In the genomic region with DNA sequence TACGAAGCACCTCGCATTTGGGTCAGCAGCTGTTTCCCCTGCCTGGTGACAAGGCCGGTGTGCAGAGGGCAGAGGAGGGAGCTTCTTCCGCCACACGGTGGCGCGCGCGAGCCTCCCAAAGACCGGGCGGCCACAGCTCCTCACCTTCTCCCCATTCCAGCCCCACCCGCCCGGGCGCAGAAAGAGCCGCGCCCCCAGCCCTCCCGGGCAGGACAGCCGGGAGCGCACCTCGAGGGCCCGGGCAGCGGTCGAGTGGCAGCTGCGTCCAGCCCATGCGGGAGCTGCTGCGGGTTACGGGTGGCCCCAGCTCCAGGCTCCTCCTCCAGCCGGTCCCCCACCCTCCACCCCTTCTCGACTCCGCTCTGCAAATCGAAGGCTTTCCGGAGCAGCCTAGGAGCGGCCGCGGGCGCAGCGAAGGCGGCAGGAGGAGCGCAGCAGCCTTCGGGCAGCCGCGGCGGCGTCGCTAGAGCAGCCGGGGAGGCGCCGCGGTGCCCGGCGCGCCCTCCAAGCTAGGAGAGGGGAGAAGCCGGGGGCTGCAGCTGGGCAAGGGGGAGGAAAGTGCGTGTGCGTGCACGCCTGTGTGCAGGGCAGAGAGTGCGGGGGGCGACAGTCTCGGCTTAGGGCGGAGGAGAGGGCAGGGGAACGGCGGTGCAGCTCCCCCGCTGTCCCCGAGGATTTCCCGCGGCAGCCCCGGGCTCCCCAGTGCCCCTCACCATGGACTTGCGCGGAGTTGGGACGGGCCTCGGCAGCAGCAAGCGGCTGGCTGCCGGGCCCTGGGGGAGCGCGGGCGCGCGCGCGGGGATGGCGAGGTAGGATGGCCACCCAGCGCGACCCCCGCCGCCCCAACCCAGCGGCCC, we compare ENCODE assay signal across 1 cellular context.
TF ChIP-seq lines count a peak whose summit lies in the region.

A gene (plus strand): TSS at position 348 of the 857 bp plus-strand sequence. CDS start 635 bp downstream, outside the sequence.

TF ChIP-seq in HepG2, 621 proteins besides CTCF, POLR2A, EP300 and RAD21 (continued from another document):
- TF ChIP-seq, protein P1, sequence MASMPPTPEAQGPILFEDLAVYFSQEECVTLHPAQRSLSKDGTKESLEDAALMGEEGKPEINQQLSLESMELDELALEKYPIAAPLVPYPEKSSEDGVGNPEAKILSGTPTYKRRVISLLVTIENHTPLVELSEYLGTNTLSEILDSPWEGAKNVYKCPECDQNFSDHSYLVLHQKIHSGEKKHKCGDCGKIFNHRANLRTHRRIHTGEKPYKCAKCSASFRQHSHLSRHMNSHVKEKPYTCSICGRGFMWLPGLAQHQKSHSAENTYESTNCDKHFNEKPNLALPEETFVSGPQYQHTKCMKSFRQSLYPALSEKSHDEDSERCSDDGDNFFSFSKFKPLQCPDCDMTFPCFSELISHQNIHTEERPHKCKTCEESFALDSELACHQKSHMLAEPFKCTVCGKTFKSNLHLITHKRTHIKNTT (CRISPR knock-in tag; IDR thresholded peaks at IDR 0.05) = no peak
- TF ChIP-seq EZH2 (conservative IDR thresholded peaks at IDR 0.05; ENCODE audit: low read depth, low read length) (peak; percentile 23; the same call in 1 of the 2 replicates), PAX8 (CRISPR knock-in tag; IDR thresholded peaks at IDR 0.05; ENCODE audit: borderline replicate concordance) (no peak), GTF3A (CRISPR knock-in tag; conservative IDR thresholded peaks at IDR 0.05) (no peak), REPIN1 (CRISPR knock-in tag; IDR thresholded peaks at IDR 0.05; ENCODE audit: borderline replicate concordance, low read depth) (no peak), ZNF20 (CRISPR knock-in tag; IDR thresholded peaks at IDR 0.05) (no peak), PHF5A (CRISPR knock-in tag; IDR thresholded peaks at IDR 0.05; ENCODE audit: low read depth, unreplicated experiment) (no peak), NFE2L1 (CRISPR knock-in tag; IDR thresholded peaks at IDR 0.05; ENCODE audit: borderline replicate concordance) (no peak), HHEX (CRISPR knock-in tag; IDR thresholded peaks at IDR 0.05) (no peak), ZNF703 (CRISPR knock-in tag; IDR thresholded peaks at IDR 0.05; ENCODE audit: borderline replicate concordance) (no peak), ZSCAN22 (CRISPR knock-in tag; IDR thresholded peaks at IDR 0.05) (no peak), GABPB1 (CRISPR knock-in tag; IDR thresholded peaks at IDR 0.05) (peak; percentile 64), HDAC2 (CRISPR knock-in tag; IDR thresholded peaks at IDR 0.05) (no peak), SMAD3 (CRISPR knock-in tag; IDR thresholded peaks at IDR 0.05) (no peak), SAFB2 (CRISPR knock-in tag; IDR thresholded peaks at IDR 0.05; ENCODE audit: borderline replicate concordance, low read depth) (no peak), RFX1 (IDR thresholded peaks at IDR 0.05) (no peak), THAP11 (CRISPR knock-in tag; IDR thresholded peaks at IDR 0.05) (0 out of 2 replicates have a peak, but pooled peaks have one; percentile 26), ZC3H13 (CRISPR knock-in tag; IDR thresholded peaks at IDR 0.05) (no peak), EEA1 (CRISPR knock-in tag; IDR thresholded peaks at IDR 0.05; ENCODE audit: borderline replicate concordance) (no peak), XRCC5 (optimal IDR thresholded peaks at IDR 0.05; ENCODE audit: low read length) (peak; percentile 95), ZNF124 (CRISPR knock-in tag; IDR thresholded peaks at IDR 0.05) (0 out of 2 replicates have a peak, but pooled peaks have one; percentile 32), ZNF296 (CRISPR knock-in tag; conservative IDR thresholded peaks at IDR 0.05) (no peak), ZNF598 (CRISPR knock-in tag; IDR thresholded peaks at IDR 0.05; ENCODE audit: borderline replicate concordance) (no peak), ZIK1 (CRISPR knock-in tag; IDR thresholded peaks at IDR 0.05; ENCODE audit: borderline replicate concordance, low read depth) (no peak), ZNF256 (CRISPR knock-in tag; conservative IDR thresholded peaks at IDR 0.05) (no peak), AGO1 (IDR thresholded peaks at IDR 0.05; ENCODE audit: low read depth, low read length, poor library complexity, severe bottlenecking) (no peak), NPAS2 (CRISPR knock-in tag; IDR thresholded peaks at IDR 0.05; ENCODE audit: borderline replicate concordance) (no peak), ZNF563 (CRISPR knock-in tag; IDR thresholded peaks at IDR 0.05) (no peak)
- TF ChIP-seq, protein P2, sequence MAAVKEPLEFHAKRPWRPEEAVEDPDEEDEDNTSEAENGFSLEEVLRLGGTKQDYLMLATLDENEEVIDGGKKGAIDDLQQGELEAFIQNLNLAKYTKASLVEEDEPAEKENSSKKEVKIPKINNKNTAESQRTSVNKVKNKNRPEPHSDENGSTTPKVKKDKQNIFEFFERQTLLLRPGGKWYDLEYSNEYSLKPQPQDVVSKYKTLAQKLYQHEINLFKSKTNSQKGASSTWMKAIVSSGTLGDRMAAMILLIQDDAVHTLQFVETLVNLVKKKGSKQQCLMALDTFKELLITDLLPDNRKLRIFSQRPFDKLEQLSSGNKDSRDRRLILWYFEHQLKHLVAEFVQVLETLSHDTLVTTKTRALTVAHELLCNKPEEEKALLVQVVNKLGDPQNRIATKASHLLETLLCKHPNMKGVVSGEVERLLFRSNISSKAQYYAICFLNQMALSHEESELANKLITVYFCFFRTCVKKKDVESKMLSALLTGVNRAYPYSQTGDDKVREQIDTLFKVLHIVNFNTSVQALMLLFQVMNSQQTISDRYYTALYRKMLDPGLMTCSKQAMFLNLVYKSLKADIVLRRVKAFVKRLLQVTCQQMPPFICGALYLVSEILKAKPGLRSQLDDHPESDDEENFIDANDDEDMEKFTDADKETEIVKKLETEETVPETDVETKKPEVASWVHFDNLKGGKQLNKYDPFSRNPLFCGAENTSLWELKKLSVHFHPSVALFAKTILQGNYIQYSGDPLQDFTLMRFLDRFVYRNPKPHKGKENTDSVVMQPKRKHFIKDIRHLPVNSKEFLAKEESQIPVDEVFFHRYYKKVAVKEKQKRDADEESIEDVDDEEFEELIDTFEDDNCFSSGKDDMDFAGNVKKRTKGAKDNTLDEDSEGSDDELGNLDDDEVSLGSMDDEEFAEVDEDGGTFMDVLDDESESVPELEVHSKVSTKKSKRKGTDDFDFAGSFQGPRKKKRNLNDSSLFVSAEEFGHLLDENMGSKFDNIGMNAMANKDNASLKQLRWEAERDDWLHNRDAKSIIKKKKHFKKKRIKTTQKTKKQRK (IDR thresholded peaks at IDR 0.05; ENCODE audit: low read length) = no peak
- TF ChIP-seq, protein P3, sequence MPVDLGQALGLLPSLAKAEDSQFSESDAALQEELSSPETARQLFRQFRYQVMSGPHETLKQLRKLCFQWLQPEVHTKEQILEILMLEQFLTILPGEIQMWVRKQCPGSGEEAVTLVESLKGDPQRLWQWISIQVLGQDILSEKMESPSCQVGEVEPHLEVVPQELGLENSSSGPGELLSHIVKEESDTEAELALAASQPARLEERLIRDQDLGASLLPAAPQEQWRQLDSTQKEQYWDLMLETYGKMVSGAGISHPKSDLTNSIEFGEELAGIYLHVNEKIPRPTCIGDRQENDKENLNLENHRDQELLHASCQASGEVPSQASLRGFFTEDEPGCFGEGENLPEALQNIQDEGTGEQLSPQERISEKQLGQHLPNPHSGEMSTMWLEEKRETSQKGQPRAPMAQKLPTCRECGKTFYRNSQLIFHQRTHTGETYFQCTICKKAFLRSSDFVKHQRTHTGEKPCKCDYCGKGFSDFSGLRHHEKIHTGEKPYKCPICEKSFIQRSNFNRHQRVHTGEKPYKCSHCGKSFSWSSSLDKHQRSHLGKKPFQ (CRISPR knock-in tag; IDR thresholded peaks at IDR 0.05; ENCODE audit: insufficient replicate concordance) = no peak
- TF ChIP-seq, protein P4, sequence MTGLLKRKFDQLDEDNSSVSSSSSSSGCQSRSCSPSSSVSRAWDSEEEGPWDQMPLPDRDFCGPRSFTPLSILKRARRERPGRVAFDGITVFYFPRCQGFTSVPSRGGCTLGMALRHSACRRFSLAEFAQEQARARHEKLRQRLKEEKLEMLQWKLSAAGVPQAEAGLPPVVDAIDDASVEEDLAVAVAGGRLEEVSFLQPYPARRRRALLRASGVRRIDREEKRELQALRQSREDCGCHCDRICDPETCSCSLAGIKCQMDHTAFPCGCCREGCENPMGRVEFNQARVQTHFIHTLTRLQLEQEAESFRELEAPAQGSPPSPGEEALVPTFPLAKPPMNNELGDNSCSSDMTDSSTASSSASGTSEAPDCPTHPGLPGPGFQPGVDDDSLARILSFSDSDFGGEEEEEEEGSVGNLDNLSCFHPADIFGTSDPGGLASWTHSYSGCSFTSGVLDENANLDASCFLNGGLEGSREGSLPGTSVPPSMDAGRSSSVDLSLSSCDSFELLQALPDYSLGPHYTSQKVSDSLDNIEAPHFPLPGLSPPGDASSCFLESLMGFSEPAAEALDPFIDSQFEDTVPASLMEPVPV (CRISPR knock-in tag; IDR thresholded peaks at IDR 0.05) = no peak
- TF ChIP-seq, protein P5, sequence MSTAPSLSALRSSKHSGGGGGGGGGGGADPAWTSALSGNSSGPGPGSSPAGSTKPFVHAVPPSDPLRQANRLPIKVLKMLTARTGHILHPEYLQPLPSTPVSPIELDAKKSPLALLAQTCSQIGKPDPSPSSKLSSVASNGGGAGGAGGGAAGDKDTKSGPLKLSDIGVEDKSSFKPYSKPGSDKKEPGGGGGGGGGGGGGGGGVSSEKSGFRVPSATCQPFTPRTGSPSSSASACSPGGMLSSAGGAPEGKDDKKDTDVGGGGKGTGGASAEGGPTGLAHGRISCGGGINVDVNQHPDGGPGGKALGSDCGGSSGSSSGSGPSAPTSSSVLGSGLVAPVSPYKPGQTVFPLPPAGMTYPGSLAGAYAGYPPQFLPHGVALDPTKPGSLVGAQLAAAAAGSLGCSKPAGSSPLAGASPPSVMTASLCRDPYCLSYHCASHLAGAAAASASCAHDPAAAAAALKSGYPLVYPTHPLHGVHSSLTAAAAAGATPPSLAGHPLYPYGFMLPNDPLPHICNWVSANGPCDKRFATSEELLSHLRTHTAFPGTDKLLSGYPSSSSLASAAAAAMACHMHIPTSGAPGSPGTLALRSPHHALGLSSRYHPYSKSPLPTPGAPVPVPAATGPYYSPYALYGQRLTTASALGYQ (CRISPR knock-in tag; IDR thresholded peaks at IDR 0.05) = no peak
TF ChIP-seq in HepG2: peak in this region for 62.
